ENCODE assay signal across 8 cellular contexts in the genomic region with DNA sequence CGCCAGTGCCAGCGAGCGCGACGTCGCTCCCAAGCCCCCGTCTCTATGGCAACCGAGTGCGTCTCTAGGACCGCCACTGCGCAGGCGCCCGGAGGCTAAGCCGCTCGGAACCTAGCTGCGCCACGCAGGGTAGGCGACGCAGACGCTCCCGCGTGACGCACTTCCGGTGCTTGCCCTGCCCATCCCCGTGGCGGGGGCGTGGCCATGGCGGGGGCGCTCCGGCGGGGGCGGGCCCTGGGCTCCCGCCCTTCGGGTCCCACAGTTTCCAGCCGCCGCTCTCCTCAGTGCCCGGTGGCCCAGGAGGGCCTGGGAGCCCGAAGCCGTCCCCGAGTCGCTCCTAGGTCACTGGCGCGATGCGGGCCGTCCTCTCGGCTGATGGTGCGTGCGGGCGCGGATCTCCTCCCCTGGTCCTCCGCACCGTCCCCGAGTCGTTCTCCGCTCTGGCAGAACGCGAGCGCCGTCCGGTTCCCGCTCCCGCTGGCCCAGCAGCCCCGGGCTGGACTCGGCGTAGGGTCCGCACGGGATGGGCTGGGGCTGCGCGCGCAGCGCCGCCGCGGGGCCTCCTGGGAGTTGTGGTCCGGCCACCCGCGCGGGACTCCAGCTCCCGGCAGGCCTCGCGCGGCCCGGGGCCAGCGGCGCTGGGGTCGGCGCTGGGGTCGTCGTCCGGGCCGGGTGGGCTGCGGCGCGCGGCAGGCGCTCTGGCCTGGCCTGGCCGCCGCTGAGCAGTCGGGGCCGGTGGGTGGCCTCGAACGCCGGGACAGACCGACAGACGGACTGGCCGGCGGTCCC.
DNase-seq lines count a peak whose midpoint lies in the region; ATAC-seq and TF ChIP-seq lines count a peak whose summit lies in the region.

A gene (plus strand): TSS at position 245 of the 789 bp plus-strand sequence. CDS start 7,953 bp downstream, outside the sequence.

- DNase-seq in AG09309 (ENCODE audit: low read depth) (peak; percentile 68), NCI-H345 treated with DMSO at 0.1 percent for 48 hours (lab: John Stamatoyannopoulos, UW; ENCODE audit: unreplicated experiment) (peak; percentile 96), caudate nucleus (lab: John Stamatoyannopoulos, UW) (peak; percentile 69 to 98 (median 95)), inferior parietal cortex (ENCODE audit: extremely low spot score) (peak; percentile 99)
- peak; percentile 95 to 99 (median 96) for DNase-seq in activated CD4-positive, CD25-positive, alpha-beta regulatory T cell (lab: John Stamatoyannopoulos, UW)
- peak; percentile 94 to 96 for DNase-seq in stimulated activated CD4-positive, alpha-beta T cell treated with anti-CD3 and anti-CD28 coated beads, Interleukin-12 subunit alpha, Interleukin-12 subunit beta, amount 100 ng/mL, for 24 hours (ENCODE audit: low read depth in 2 of 2)

- H3K4me3 ChIP-seq in AG09309 (ENCODE audit: control insufficient read depth, low read depth, low read length): peak within 1 kb of the TSS; percentile 96

- ATAC-seq in HG03175 (IDR thresholded peaks at IDR 0.05; ENCODE audit: unreplicated experiment): peak; percentile 82

- TF ChIP-seq CTCF in AG09309 (IDR thresholded peaks at IDR 0.05; ENCODE audit: control insufficient read depth, insufficient read depth, low read depth, low read length, missing control alignments): no peak

- peak; percentile 78 for TF ChIP-seq POLR2A in GM18951 (IDR thresholded peaks at IDR 0.05; ENCODE audit: extremely low read depth, insufficient read depth, insufficient read length)

- H3K27ac ChIP-seq in caudate nucleus (ENCODE audit: low read depth, low read length): peak within 1 kb of the TSS; percentile 100

- in situ Hi-C loops in GM18951 (cut with MboI; ENCODE audit: low sequenced_read_pairs, unreplicated experiment): no loop called here

Comparison
In these comparisons a context has a peak if more than half of its experiments do, and no peak if none do; other contexts are left out.
1. Peak in every context shown above with its lines: DNase-seq, ATAC-seq, H3K4me3 ChIP-seq and H3K27ac ChIP-seq.